10 cellular contexts compared by ENCODE assay signal in genomic region chr4:148057425-148058020, GRCh38.
DNase-seq lines count a peak whose midpoint lies in the region; ATAC-seq and TF ChIP-seq lines count a peak whose summit lies in the region.
"Had no signal": no experiment of that assay in that cellular context is flagged by ENCODE, and none has a peak within 500 bp of the region (broad histone marks: within the 10 kb centered on the region; RNA-seq: fewer than 3 reads in every experiment).

No MANE protein-coding gene starts in this region.

- peaks cover 0 to 14% (median 1%) of the 10 kb centered on the region in 7 donors for H3K9me3 Mint-ChIP-seq in CD4-positive, CD25-positive, alpha-beta regulatory T cell
- H3K9me3 Mint-ChIP-seq in T-cell (peaks cover 0 to 6% (median 3%) of the 10 kb centered on the region in 3 donors), CD14-positive monocyte (no peaks in the 10 kb centered on the region)

- peaks cover 0 to 2% of the 10 kb centered on the region in 2 experiments for H3K9me3 ChIP-seq in CD4-positive, CD25-positive, alpha-beta regulatory T cell (ENCODE audit: control insufficient read depth in 2 of 2, low read length in 2 of 2)

- peak overlapping the region in 3 of 4 donors; percentile 24 to 61 (median 60) for H3K4me3 Mint-ChIP-seq in CD4-positive, CD25-positive, alpha-beta regulatory T cell
- peak overlapping the region in 1 of 3 donors; percentile 38 for H3K4me3 Mint-ChIP-seq in T-cell
- H3K4me3 Mint-ChIP-seq in CD14-positive monocyte: no peak overlapping the region

- no peaks in the 10 kb centered on the region for H3K27me3 ChIP-seq in CD4-positive, CD25-positive, alpha-beta regulatory T cell (ENCODE audit: control insufficient read depth, insufficient read depth, low read length)
- H3K27me3 ChIP-seq in brain microvascular endothelial cell (replicated peaks): no peaks in the 10 kb centered on the region

- ATAC-seq in CD4-positive, CD25-positive, alpha-beta regulatory T cell (ENCODE audit: low read depth in 2 of 2): no peak
- peak; percentile 33 for ATAC-seq in GM19351 (IDR thresholded peaks at IDR 0.05; ENCODE audit: unreplicated experiment)
- peak; percentile 40 for ATAC-seq in HG02981 (IDR thresholded peaks at IDR 0.05; ENCODE audit: unreplicated experiment)
- no peak for ATAC-seq in T-cell (replicated peaks in 1 of 4)

- H3K36me3 Mint-ChIP-seq in CD4-positive, CD25-positive, alpha-beta regulatory T cell: peaks cover 4% of the 10 kb centered on the region
- H3K36me3 Mint-ChIP-seq in T-cell: peaks cover 14% of the 10 kb centered on the region
- no peaks in the 10 kb centered on the region for H3K36me3 Mint-ChIP-seq in CD14-positive monocyte

- peak overlapping the region; percentile 66 for H3K27ac ChIP-seq in CD4-positive, CD25-positive, alpha-beta regulatory T cell (ENCODE audit: insufficient read depth, low read length, poor library complexity, severe bottlenecking)
- H3K27ac ChIP-seq in substantia nigra (ENCODE audit: low read depth, low read length, poor library complexity, severe bottlenecking) (no peak overlapping the region), brain microvascular endothelial cell (no peak overlapping the region)
- H3K27ac ChIP-seq: C4-2B had no signal

- CTCF ChIA-PET in T-cell (lab: Charles Lee): no interaction called here

- no peaks in the 10 kb centered on the region for H3K36me3 ChIP-seq in CD4-positive, CD25-positive, alpha-beta regulatory T cell (ENCODE audit: control insufficient read depth, insufficient read depth, low read length)
- no peaks in the 10 kb centered on the region for H3K36me3 ChIP-seq in brain microvascular endothelial cell (replicated peaks)

- no peaks in the 10 kb centered on the region for H3K27me3 Mint-ChIP-seq in CD4-positive, CD25-positive, alpha-beta regulatory T cell
- no peaks in the 10 kb centered on the region for H3K27me3 Mint-ChIP-seq in T-cell
- peaks cover 0 to 3% (median 3%) of the 10 kb centered on the region in 3 donors for H3K27me3 Mint-ChIP-seq in CD14-positive monocyte (ENCODE audit: low read depth in 3 of 3)

- no peak for DNase-seq in CD4-positive, CD25-positive, alpha-beta regulatory T cell
- DNase-seq in T-cell: no peak
- no peak for DNase-seq in CD14-positive monocyte (ENCODE audit: low spot score)
- DNase-seq in substantia nigra (lab: John Stamatoyannopoulos, UW): no peak
- no peak for DNase-seq in activated CD4-positive, alpha-beta T cell treated with anti-CD3 and anti-CD28 coated beads for 1 hour
- DNase-seq in brain microvascular endothelial cell: no peak
- DNase-seq: NCI-H1930 had no signal

- peaks cover 59% of the 10 kb centered on the region for H3K4me1 ChIP-seq in CD4-positive, CD25-positive, alpha-beta regulatory T cell (ENCODE audit: control insufficient read depth, insufficient read depth, low read length, poor library complexity, severe bottlenecking)

- POLR2A ChIA-PET in T-cell (lab: Charles Lee): no interaction called here

- intact Hi-C loops in CD14-positive monocyte (cut with micrococcal nuclease): loop anchor here in 1 of 2 donors (5.0 kb wide), 1 partner anchor 1205 kb away; no protein-coding TSS in a partner anchor

- TF ChIP-seq CTCF in CD14-positive monocyte (IDR thresholded peaks at IDR 0.05): no peak
- no peak for TF ChIP-seq CTCF in brain microvascular endothelial cell (IDR thresholded peaks at IDR 0.05; ENCODE audit: low read depth, low read length, missing control alignments)

- no peak overlapping the region for H3K4me3 ChIP-seq in CD4-positive, CD25-positive, alpha-beta regulatory T cell (ENCODE audit: low read depth, low read length)
- H3K4me3 ChIP-seq in brain microvascular endothelial cell (ENCODE audit: low read depth, low read length): no peak overlapping the region

- peak overlapping the region; percentile 79 to 97 (median 79) for H3K27ac Mint-ChIP-seq in CD4-positive, CD25-positive, alpha-beta regulatory T cell
- H3K27ac Mint-ChIP-seq in T-cell (peak overlapping the region; percentile 95 to 97), CD14-positive monocyte (no peak overlapping the region)

- in situ Hi-C loops in brain microvascular endothelial cell (cut with HindIII; ENCODE audit: low pct_ligation_motif_present, low sequenced_read_pairs): no loop called here

- H3K4me1 Mint-ChIP-seq in CD4-positive, CD25-positive, alpha-beta regulatory T cell: peaks cover 41 to 96% (median 78%) of the 10 kb centered on the region in 4 donors
- H3K4me1 Mint-ChIP-seq in T-cell (peaks cover 90 to 95% (median 93%) of the 10 kb centered on the region in 3 donors), CD14-positive monocyte (peaks cover 38% of the 10 kb centered on the region)

Comparison
In these comparisons a context has a peak if more than half of its experiments do, and no peak if none do; other contexts are left out.
1. ATAC-seq: peak in GM19351 (single experiment) and HG02981 (single experiment); none in CD4-positive, CD25-positive, alpha-beta regulatory T cell (0 of 2) and T-cell (0 of 4).
2. H3K27ac Mint-ChIP-seq: peak in CD4-positive, CD25-positive, alpha-beta regulatory T cell (3 of 3) and T-cell (2 of 2); none in CD14-positive monocyte (0 of 7).
3. H3K4me3 Mint-ChIP-seq: peak in CD4-positive, CD25-positive, alpha-beta regulatory T cell (3 of 4); none in CD14-positive monocyte (0 of 2).